1 cellular context compared by ENCODE assay signal in genomic region chr9:129626079-129626943, GRCh38.
A peak's percentile ranks its signal among the peaks of the same experiment; 100 is the strongest.
TF ChIP-seq lines count a peak whose summit lies in the region.

Gene NTMT1 (plus strand): TSS chr9:129626163. CDS start chr9:129632704, 6,541 bp downstream.

TF ChIP-seq in K562, 482 proteins besides CTCF, POLR2A, EP300 and RAD21 (continued from another document and continues in another):
- TF ChIP-seq ZNF407 (IDR thresholded peaks at IDR 0.05; ENCODE audit: low read depth) (no peak), SMC3 (conservative IDR thresholded peaks at IDR 0.05; ENCODE audit: insufficient read depth, low read depth, low read length) (no peak), KHSRP (IDR thresholded peaks at IDR 0.05) (no peak), PHF8 (IDR thresholded peaks at IDR 0.05; ENCODE audit: borderline replicate concordance, low read length) (peak; percentile 92; the same call in 1 of the 2 replicates), MAZ (CRISPR knock-in tag; conservative IDR thresholded peaks at IDR 0.05 in 1 of 2, IDR thresholded peaks at IDR 0.05 in 1 of 2) (peak in 1 of 2 experiments; percentile 80; a peak in 3 of 4 replicates), ZHX1 (conservative IDR thresholded peaks at IDR 0.05; ENCODE audit: low read length) (no peak), EHMT2 (IDR thresholded peaks at IDR 0.05) (no peak), ZNF699 (CRISPR knock-in tag; IDR thresholded peaks at IDR 0.05; ENCODE audit: insufficient replicate concordance) (no peak), TRIM28 (IDR thresholded peaks at IDR 0.05) (no peak), ZBTB1 (CRISPR knock-in tag; IDR thresholded peaks at IDR 0.05; ENCODE audit: borderline replicate concordance, low read depth) (peak; percentile 89), MLX (CRISPR knock-in tag; conservative IDR thresholded peaks at IDR 0.05) (no peak), ETS2 (tag; IDR thresholded peaks at IDR 0.05; ENCODE audit: borderline replicate concordance, poor library complexity, severe bottlenecking) (no peak), PTTG1 (tag; IDR thresholded peaks at IDR 0.05; ENCODE audit: low read depth) (no peak), KLF13 (tag; IDR thresholded peaks at IDR 0.05; ENCODE audit: borderline replicate concordance, low read depth) (no peak), CHD2 (IDR thresholded peaks at IDR 0.05; ENCODE audit: low read depth, low read length) (0 out of 2 replicates have a peak, but pooled peaks have one; percentile 46), CEBPB (tag; IDR thresholded peaks at IDR 0.05) (no peak), SAFB2 (IDR thresholded peaks at IDR 0.05; ENCODE audit: borderline replicate concordance, low read depth, low read length, severe bottlenecking) (no peak), TOE1 (IDR thresholded peaks at IDR 0.05; ENCODE audit: borderline replicate concordance) (peak; percentile 99), TOE1 (CRISPR knock-in tag; IDR thresholded peaks at IDR 0.05; ENCODE audit: borderline replicate concordance, low read depth) (no peak), ZNF778 (CRISPR knock-in tag; IDR thresholded peaks at IDR 0.05) (no peak), NCOA4 (IDR thresholded peaks at IDR 0.05; ENCODE audit: partially characterized antibody) (no peak), ZNF696 (CRISPR knock-in tag; conservative IDR thresholded peaks at IDR 0.05) (no peak), JUND (IDR thresholded peaks at IDR 0.05; ENCODE audit: borderline replicate concordance, low read depth, low read length) (peak; percentile 59; the same call in 1 of the 2 replicates), JUND (tag; IDR thresholded peaks at IDR 0.05; ENCODE audit: borderline replicate concordance, low read depth, low read length) (no peak), ZNF436 (CRISPR knock-in tag; IDR thresholded peaks at IDR 0.05) (no peak), ZNF507 (tag; conservative IDR thresholded peaks at IDR 0.05) (no peak), HNRNPH1 (optimal IDR thresholded peaks at IDR 0.05; ENCODE audit: low read depth, low read length) (no peak), ZNF444 (CRISPR knock-in tag; IDR thresholded peaks at IDR 0.05) (no peak), XRCC4 (IDR thresholded peaks at IDR 0.05; ENCODE audit: extremely low read depth, insufficient read depth, insufficient read length) (no peak), MEIS2 (IDR thresholded peaks at IDR 0.05; ENCODE audit: partially characterized antibody) (no peak), GATAD2A (IDR thresholded peaks at IDR 0.05) (peak; percentile 70), RCOR1 (IDR thresholded peaks at IDR 0.05; ENCODE audit: borderline replicate concordance in 1 of 2, low read depth in 2 of 2, low read length in 2 of 2) (no peak), ZNF311 (CRISPR knock-in tag; IDR thresholded peaks at IDR 0.05) (no peak), ASH1L (IDR thresholded peaks at IDR 0.05; ENCODE audit: borderline replicate concordance, low read depth, partially characterized antibody) (no peak), MEF2D (tag; conservative IDR thresholded peaks at IDR 0.05; ENCODE audit: low read depth) (no peak), ZNF224 (CRISPR knock-in tag; IDR thresholded peaks at IDR 0.05) (no peak), ARID3B (CRISPR knock-in tag; IDR thresholded peaks at IDR 0.05; ENCODE audit: borderline replicate concordance) (no peak; the same call in 1 of the 2 replicates), NCOR1 (IDR thresholded peaks at IDR 0.05) (peak; percentile 60; the same call in 1 of the 2 replicates), ZNF23 (CRISPR knock-in tag; IDR thresholded peaks at IDR 0.05) (no peak), HDAC2 (IDR thresholded peaks at IDR 0.05) (peak; percentile 85), HNRNPUL1 (IDR thresholded peaks at IDR 0.05; ENCODE audit: low read length) (no peak), POLR3G (IDR thresholded peaks at IDR 0.05; ENCODE audit: extremely low read depth, insufficient read length, insufficient replicate concordance) (no peak), SRSF7 (optimal IDR thresholded peaks at IDR 0.05; ENCODE audit: low read depth, low read length) (no peak), CBFA2T2 (conservative IDR thresholded peaks at IDR 0.05) (peak; percentile 92), ZNF282 (CRISPR knock-in tag; IDR thresholded peaks at IDR 0.05) (no peak), CCAR2 (IDR thresholded peaks at IDR 0.05; ENCODE audit: low read depth, low read length) (no peak), ZC3H4 (CRISPR knock-in tag; IDR thresholded peaks at IDR 0.05; ENCODE audit: borderline replicate concordance) (no peak), LEF1 (IDR thresholded peaks at IDR 0.05) (0 out of 2 replicates have a peak, but pooled peaks have one; percentile 81), NR4A1 (CRISPR knock-in tag; IDR thresholded peaks at IDR 0.05) (peak; percentile 76; the same call in 1 of the 2 replicates), NR4A1 (tag; IDR thresholded peaks at IDR 0.05) (no peak), STAT5B (CRISPR knock-in tag; IDR thresholded peaks at IDR 0.05) (no peak), TBP (optimal IDR thresholded peaks at IDR 0.05; ENCODE audit: low read depth, low read length) (peak; percentile 74), ZNF583 (CRISPR knock-in tag; IDR thresholded peaks at IDR 0.05) (peak; percentile 66; the same call in 1 of the 2 replicates), ZNF707 (CRISPR knock-in tag; conservative IDR thresholded peaks at IDR 0.05) (no peak), ZNF174 (CRISPR knock-in tag; IDR thresholded peaks at IDR 0.05) (no peak), IRF2 (CRISPR knock-in tag; IDR thresholded peaks at IDR 0.05) (no peak), PHF21A (IDR thresholded peaks at IDR 0.05; ENCODE audit: borderline replicate concordance, low read depth) (no peak)
- TF ChIP-seq, protein P1, sequence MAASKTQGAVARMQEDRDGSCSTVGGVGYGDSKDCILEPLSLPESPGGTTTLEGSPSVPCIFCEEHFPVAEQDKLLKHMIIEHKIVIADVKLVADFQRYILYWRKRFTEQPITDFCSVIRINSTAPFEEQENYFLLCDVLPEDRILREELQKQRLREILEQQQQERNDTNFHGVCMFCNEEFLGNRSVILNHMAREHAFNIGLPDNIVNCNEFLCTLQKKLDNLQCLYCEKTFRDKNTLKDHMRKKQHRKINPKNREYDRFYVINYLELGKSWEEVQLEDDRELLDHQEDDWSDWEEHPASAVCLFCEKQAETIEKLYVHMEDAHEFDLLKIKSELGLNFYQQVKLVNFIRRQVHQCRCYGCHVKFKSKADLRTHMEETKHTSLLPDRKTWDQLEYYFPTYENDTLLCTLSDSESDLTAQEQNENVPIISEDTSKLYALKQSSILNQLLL (CRISPR knock-in tag; IDR thresholded peaks at IDR 0.05; ENCODE audit: borderline replicate concordance): no peak
- TF ChIP-seq, protein P2, sequence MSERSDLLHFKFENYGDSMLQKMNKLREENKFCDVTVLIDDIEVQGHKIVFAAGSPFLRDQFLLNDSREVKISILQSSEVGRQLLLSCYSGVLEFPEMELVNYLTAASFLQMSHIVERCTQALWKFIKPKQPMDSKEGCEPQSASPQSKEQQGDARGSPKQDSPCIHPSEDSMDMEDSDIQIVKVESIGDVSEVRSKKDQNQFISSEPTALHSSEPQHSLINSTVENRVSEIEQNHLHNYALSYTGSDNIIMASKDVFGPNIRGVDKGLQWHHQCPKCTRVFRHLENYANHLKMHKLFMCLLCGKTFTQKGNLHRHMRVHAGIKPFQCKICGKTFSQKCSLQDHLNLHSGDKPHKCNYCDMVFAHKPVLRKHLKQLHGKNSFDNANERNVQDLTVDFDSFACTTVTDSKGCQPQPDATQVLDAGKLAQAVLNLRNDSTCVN (CRISPR knock-in tag; IDR thresholded peaks at IDR 0.05): no peak
